In the genomic region with DNA sequence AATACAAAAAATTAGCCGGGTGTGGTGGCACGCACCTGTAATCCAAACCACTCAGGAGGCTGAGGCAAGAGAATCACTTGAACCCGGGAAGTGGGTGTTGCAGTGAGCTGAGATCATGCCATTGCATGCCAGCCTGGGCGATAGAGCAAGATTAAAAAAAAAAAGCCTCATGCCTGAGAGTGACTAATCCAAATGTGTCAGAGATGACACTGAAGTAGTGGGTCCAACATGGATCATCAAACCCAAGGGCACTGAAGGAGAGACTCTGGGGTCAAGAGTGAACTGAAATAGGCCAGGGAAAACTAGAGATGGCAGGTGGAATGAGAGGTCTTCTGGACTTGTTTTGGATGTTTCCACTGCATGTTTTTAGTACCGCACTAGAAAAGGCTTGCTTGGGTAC, we compare ENCODE assay signal across 24 cellular contexts. TPM values are rescaled to one million over a fixed set of nuclear protein-coding genes. Genes with fewer than 3 reads are reported as not detected.
"Had no signal": no experiment of that assay in that cellular context is flagged by ENCODE, and none has a peak within 500 bp of the region (broad histone marks: within the 10 kb centered on the region; RNA-seq: fewer than 3 reads in every experiment).

No MANE protein-coding gene starts in this region.

- H3K4me3 ChIP-seq: coronary artery, gastroesophageal sphincter, lower lobe of right lung, mucosa of descending colon, pancreas, right lobe of liver, thoracic aorta, tibial nerve, upper lobe of left lung had no signal

- H3K36me3 ChIP-seq: gastroesophageal sphincter, lower lobe of right lung, neutrophil, pancreas, right lobe of liver, thoracic aorta, tibial nerve, upper lobe of left lung had no signal

- H3K27me3 ChIP-seq: gastroesophageal sphincter, pancreas, right lobe of liver, tibial nerve, upper lobe of left lung had no signal

- ATAC-seq: gastroesophageal sphincter; left ventricle myocardium superior; mucosa of descending colon; natural killer cell treated with Interleukin-12 subunit alpha and Interleukin-12 subunit beta and Interleukin-15 and Interleukin-18, amount 100 ng/mL, for 72 hours; pancreas; right lobe of liver; stimulated activated naive B cell treated with anti-CD40 and anti-IgM and Interleukin-4, amounts not matched to agents 10 μg/mL and 1 μg/mL and 100 μg/mL, for 72 hours had no signal

- H3K4me1 ChIP-seq: gastroesophageal sphincter, lower lobe of right lung, pancreas, right lobe of liver, tibial nerve, upper lobe of left lung had no signal

- DNase-seq: dermis blood vessel endothelial cell; effector memory CD4-positive, alpha-beta T cell; foreskin fibroblast; hypothalamus; immature natural killer cell; islet precursor cell; kidney glomerular epithelial cell; left ventricle myocardium superior; lower lobe of right lung; mucosa of descending colon; naive B cell; pancreas; right lobe of liver; small intestine; stimulated activated CD4-positive, alpha-beta T cell treated with anti-CD3 and anti-CD28 coated beads, Interleukin-15, amount 100 ng/mL, for 24 hours; stimulated activated CD4-positive, alpha-beta T cell treated with anti-CD3 and anti-CD28 coated beads, Interleukin-2, amount 100 ng/mL, for 48 hours; stimulated activated naive B cell treated with anti-CD40 and anti-IgM and Interleukin-4, amounts not matched to agents 10 μg/mL and 1 μg/mL and 100 μg/mL, for 72 hours; upper lobe of left lung had no signal

- H3K27ac ChIP-seq: coronary artery, gastroesophageal sphincter, lower lobe of right lung, neutrophil, pancreas, right lobe of liver, thoracic aorta, tibial nerve, upper lobe of left lung had no signal

RNA-seq across cellular contexts. Expression of gene CACHD1, which starts 10.2 kb away (rescaled TPM):
- polyA plus RNA-seq: immature natural killer cell had no signal
